In the genomic region with DNA sequence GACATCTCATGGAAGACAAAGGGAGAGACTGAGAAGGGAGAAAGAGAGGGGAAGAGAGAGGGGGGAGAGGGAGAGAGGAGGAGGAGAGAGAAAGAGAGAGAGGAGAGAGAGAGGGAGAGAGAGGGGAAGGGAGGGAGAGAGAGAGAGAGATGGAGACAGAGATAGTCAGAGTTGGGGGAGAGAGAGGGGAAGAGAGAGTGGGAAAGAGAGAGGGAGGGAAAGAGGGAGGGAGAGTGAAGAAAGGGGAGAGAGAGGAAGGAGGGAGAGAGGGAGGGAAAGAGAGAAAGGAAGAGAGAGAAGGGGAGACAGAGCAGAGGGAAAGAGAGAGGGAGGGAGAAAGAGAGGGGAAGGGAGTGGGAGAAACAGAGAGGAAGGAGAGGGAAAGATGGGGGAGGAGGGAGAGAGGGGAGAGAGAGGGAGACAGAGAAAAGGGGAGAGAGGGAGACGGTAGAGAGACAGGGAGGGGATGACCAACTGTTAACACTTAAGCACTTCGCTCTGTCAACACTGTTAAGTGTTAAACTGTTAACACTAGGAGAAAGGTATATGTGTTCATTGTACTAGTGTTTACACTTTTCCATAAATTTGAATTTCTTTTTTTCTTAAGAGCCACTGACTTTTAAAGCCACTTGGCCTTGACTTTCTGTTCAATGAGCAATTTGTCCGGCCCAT, we compare ENCODE assay signal across 23 cellular contexts. TPM values are rescaled to one million over a fixed set of nuclear protein-coding genes. Genes with fewer than 3 reads are reported as not detected.
DNase-seq lines count a peak whose midpoint lies in the region; ATAC-seq and TF ChIP-seq lines count a peak whose summit lies in the region.
"Had no signal": no experiment of that assay in that cellular context is flagged by ENCODE, and none has a peak within 500 bp of the region (broad histone marks: within the 10 kb centered on the region; RNA-seq: fewer than 3 reads in every experiment).

No MANE protein-coding gene starts in this region.

- H3K4me1 ChIP-seq in HEK293 (ENCODE audit: control insufficient read depth, insufficient read depth, low read length) = no peaks in the 10 kb centered on the region
- H3K4me1 ChIP-seq: BLaER1, SJSA1 had no signal

- no peaks in the 10 kb centered on the region for H3K4me1 Mint-ChIP-seq in stimulated activated effector memory CD8-positive, alpha-beta T cell treated with anti-CD3 and anti-CD28 coated beads, Interleukin-12 subunit alpha, Interleukin-12 subunit beta, amount 100 ng/mL, for 72 hours
- no peaks in the 10 kb centered on the region for H3K4me1 Mint-ChIP-seq in activated T-helper 17 cell treated with anti-CD3 and anti-CD28 coated beads, Interleukin-2, amount 50 U/mL, for 72 hours
- H3K4me1 Mint-ChIP-seq: IgD-negative memory B cell had no signal

- no peak overlapping the region for H3K4me3 Mint-ChIP-seq in stimulated activated effector memory CD8-positive, alpha-beta T cell treated with anti-CD3 and anti-CD28 coated beads, Interleukin-12 subunit alpha, Interleukin-12 subunit beta, amount 100 ng/mL, for 72 hours
- H3K4me3 Mint-ChIP-seq in activated T-helper 17 cell treated with anti-CD3 and anti-CD28 coated beads, Interleukin-2, amount 50 U/mL, for 72 hours = no peak overlapping the region
- H3K4me3 Mint-ChIP-seq: CD4-positive, alpha-beta T cell; IgD-negative memory B cell; T-helper 17 cell had no signal

- no peaks in the 10 kb centered on the region for H3K9me3 ChIP-seq in HEK293 (ENCODE audit: control insufficient read depth, insufficient read depth, low read depth, low read length)
- H3K9me3 ChIP-seq: SJSA1 had no signal

- POLR2A ChIA-PET in HEK293 (lab: Yijun Ruan, JAX) = no interaction called here

- ATAC-seq in stimulated activated effector memory CD8-positive, alpha-beta T cell treated with anti-CD3 and anti-CD28 coated beads, Interleukin-12 subunit alpha, Interleukin-12 subunit beta, amount 100 ng/mL, for 72 hours = no peak
- ATAC-seq in activated T-helper 17 cell treated with anti-CD3 and anti-CD28 coated beads, Interleukin-2, amount 50 U/mL, for 72 hours (replicated peaks) = no peak
- ATAC-seq: Right ventricle myocardium inferior, T-helper 17 cell had no signal

- H3K27ac Mint-ChIP-seq in stimulated activated effector memory CD8-positive, alpha-beta T cell treated with anti-CD3 and anti-CD28 coated beads, Interleukin-12 subunit alpha, Interleukin-12 subunit beta, amount 100 ng/mL, for 72 hours = peak overlapping the region; percentile 64
- no peak overlapping the region for H3K27ac Mint-ChIP-seq in activated T-helper 17 cell treated with anti-CD3 and anti-CD28 coated beads, Interleukin-2, amount 50 U/mL, for 72 hours
- H3K27ac Mint-ChIP-seq: CD4-positive, alpha-beta T cell; IgD-negative memory B cell; T-helper 17 cell had no signal

- H3K36me3 Mint-ChIP-seq in stimulated activated effector memory CD8-positive, alpha-beta T cell treated with anti-CD3 and anti-CD28 coated beads, Interleukin-12 subunit alpha, Interleukin-12 subunit beta, amount 100 ng/mL, for 72 hours = no peaks in the 10 kb centered on the region
- H3K36me3 Mint-ChIP-seq in activated T-helper 17 cell treated with anti-CD3 and anti-CD28 coated beads, Interleukin-2, amount 50 U/mL, for 72 hours (ENCODE audit: low read depth) = no peaks in the 10 kb centered on the region
- H3K36me3 Mint-ChIP-seq: IgD-negative memory B cell had no signal

- H3K9me3 Mint-ChIP-seq in stimulated activated effector memory CD8-positive, alpha-beta T cell treated with anti-CD3 and anti-CD28 coated beads, Interleukin-12 subunit alpha, Interleukin-12 subunit beta, amount 100 ng/mL, for 72 hours = peaks cover 2% of the 10 kb centered on the region
- H3K9me3 Mint-ChIP-seq in activated T-helper 17 cell treated with anti-CD3 and anti-CD28 coated beads, Interleukin-2, amount 50 U/mL, for 72 hours = no peaks in the 10 kb centered on the region
- H3K9me3 Mint-ChIP-seq: CD4-positive, alpha-beta T cell had no signal

- H3K4me3 ChIP-seq in HEK293 (ENCODE audit: low read depth, low read length) = no peak overlapping the region
- H3K4me3 ChIP-seq: BLaER1, SJSA1 had no signal

- CTCF ChIA-PET in HEK293 (lab: Yijun Ruan, JAX) = no interaction called here

- H3K36me3 ChIP-seq in HEK293 (ENCODE audit: control insufficient read depth in 2 of 2, insufficient read depth in 1 of 2, low read length in 2 of 2) = no peaks in the 10 kb centered on the region
- H3K36me3 ChIP-seq: BLaER1, SJSA1 had no signal

- DNase-seq in DMS153 (lab: John Stamatoyannopoulos, UW) (peak; percentile 57), DMS153 treated with DMSO at 0.1 percent for 48 hours (lab: John Stamatoyannopoulos, UW; ENCODE audit: unreplicated experiment) (no peak), NCI-H748 treated with DMSO at 0.1 percent for 48 hours (lab: John Stamatoyannopoulos, UW) (peak; percentile 29), SKM-1 treated with dmso at 0.1 percent for 144 hours (lab: John Stamatoyannopoulos, UW; ENCODE audit: unreplicated experiment) (no peak), cerebellar cortex (ENCODE audit: low spot score) (no peak)
- no peak for DNase-seq in stimulated activated effector memory CD8-positive, alpha-beta T cell treated with anti-CD3 and anti-CD28 coated beads, Interleukin-12 subunit alpha, Interleukin-12 subunit beta, amount 100 ng/mL, for 72 hours (ENCODE audit: low spot score in 2 of 2)
- DNase-seq: ACHN; CD4-positive, alpha-beta T cell; COR-L47; GDM1; GOT3; NCI-H1694 treated with DMSO at 0.1 percent for 48 hours; NCI-H226; NCI-H774; OCI-M1; T-helper 17 cell had no signal

- H3K27ac ChIP-seq in HEK293 (ENCODE audit: extremely low read depth, low read depth, low read length) = no peak overlapping the region
- H3K27ac ChIP-seq: 22Rv1, BLaER1, SJSA1 had no signal

- H3K27me3 Mint-ChIP-seq in activated T-helper 17 cell treated with anti-CD3 and anti-CD28 coated beads, Interleukin-2, amount 50 U/mL, for 72 hours = peaks cover 9% of the 10 kb centered on the region

- no peak for TF ChIP-seq CTCF in HEK293 (tag by site-specific recombination; IDR thresholded peaks at IDR 0.05)

TF ChIP-seq in HEK293, 187 proteins besides CTCF, POLR2A, EP300 and RAD21:
- TF ChIP-seq ZNF169 (tag by site-specific recombination; IDR thresholded peaks at IDR 0.05) (peak; percentile 73), KLF10 (tag by site-specific recombination; IDR thresholded peaks at IDR 0.05) (no peak), ZSCAN16 (tag by site-specific recombination; IDR thresholded peaks at IDR 0.05) (peak; percentile 82), ZNF391 (tag by site-specific recombination; IDR thresholded peaks at IDR 0.05; ENCODE audit: borderline replicate concordance, low read depth) (no peak), PRDM1 (tag by site-specific recombination; IDR thresholded peaks at IDR 0.05) (peak; percentile 100), ZNF596 (tag by site-specific recombination; IDR thresholded peaks at IDR 0.05) (peak; percentile 96), ZNF658 (tag by site-specific recombination; IDR thresholded peaks at IDR 0.05) (0 out of 2 replicates have a peak, but pooled peaks have one; percentile 48), ZNF366 (tag by site-specific recombination; conservative IDR thresholded peaks at IDR 0.05) (peak; percentile 64), ZNF394 (tag by site-specific recombination; IDR thresholded peaks at IDR 0.05; ENCODE audit: borderline replicate concordance) (no peak)
- TF ChIP-seq, protein P1, sequence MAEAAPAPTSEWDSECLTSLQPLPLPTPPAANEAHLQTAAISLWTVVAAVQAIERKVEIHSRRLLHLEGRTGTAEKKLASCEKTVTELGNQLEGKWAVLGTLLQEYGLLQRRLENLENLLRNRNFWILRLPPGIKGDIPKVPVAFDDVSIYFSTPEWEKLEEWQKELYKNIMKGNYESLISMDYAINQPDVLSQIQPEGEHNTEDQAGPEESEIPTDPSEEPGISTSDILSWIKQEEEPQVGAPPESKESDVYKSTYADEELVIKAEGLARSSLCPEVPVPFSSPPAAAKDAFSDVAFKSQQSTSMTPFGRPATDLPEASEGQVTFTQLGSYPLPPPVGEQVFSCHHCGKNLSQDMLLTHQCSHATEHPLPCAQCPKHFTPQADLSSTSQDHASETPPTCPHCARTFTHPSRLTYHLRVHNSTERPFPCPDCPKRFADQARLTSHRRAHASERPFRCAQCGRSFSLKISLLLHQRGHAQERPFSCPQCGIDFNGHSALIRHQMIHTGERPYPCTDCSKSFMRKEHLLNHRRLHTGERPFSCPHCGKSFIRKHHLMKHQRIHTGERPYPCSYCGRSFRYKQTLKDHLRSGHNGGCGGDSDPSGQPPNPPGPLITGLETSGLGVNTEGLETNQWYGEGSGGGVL (tag by site-specific recombination; IDR thresholded peaks at IDR 0.05) = peak; percentile 61

RNA-seq across cellular contexts. Expression of a gene that starts 21.8 kb away (rescaled TPM):
- total RNA-seq in activated T-helper 17 cell treated with anti-CD3 and anti-CD28 coated beads, Interleukin-2, amount 50 U/mL, for 72 hours = 1 to 10 TPM in 1 of 2 donors, under 1 TPM in 1; 0.06 to 1.1 TPM

Comparison
In these comparisons a context has a peak if more than half of its experiments do, and no peak if none do; other contexts are left out.
1. DNase-seq: peak in DMS153 (single experiment) and NCI-H748 treated with DMSO at 0.1 percent for 48 hours (single experiment); none in DMS153 treated with DMSO at 0.1 percent for 48 hours (single experiment), stimulated activated effector memory CD8-positive, alpha-beta T cell treated with anti-CD3 and anti-CD28 coated beads, Interleukin-12 subunit alpha, Interleukin-12 subunit beta, amount 100 ng/mL, for 72 hours (0 of 2), SKM-1 treated with dmso at 0.1 percent for 144 hours (single experiment) and cerebellar cortex (single experiment).